21 cellular contexts compared by ENCODE assay signal in the genomic region with DNA sequence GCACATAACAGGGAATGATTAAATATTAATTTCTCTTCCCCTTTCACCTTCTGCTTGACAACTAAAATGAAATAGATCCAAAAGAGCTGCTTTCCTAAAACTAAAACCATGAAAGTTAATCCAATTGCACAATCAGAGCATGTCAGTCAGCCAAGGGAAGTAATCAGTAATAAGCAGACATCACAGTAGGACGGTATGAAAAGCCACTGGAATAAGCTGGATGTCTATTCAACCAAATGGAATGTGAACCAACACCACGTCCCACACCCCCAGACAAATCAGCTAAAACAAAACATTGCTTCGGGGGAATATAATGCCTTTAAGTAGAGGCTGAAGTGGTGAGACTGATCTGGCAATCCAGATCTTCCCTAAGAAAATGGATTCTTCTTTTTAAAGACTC.
DNase-seq lines count a peak whose midpoint lies in the region; ATAC-seq, FAIRE-seq and TF ChIP-seq lines count a peak whose summit lies in the region.
"Had no signal": no experiment of that assay in that cellular context is flagged by ENCODE, and none has a peak within 500 bp of the region (broad histone marks: within the 10 kb centered on the region; RNA-seq: fewer than 3 reads in every experiment).

No MANE protein-coding gene starts in this region.

- peak; percentile 2 for DNase-seq in AG20443 (ENCODE audit: low spot score)
- peak; percentile 24 for DNase-seq in RCC 7860 (ENCODE audit: low spot score)
- DNase-seq in fibroblast of mammary gland (ENCODE audit: low read depth), result peak; percentile 23
- peak; percentile 0 for DNase-seq in neuronal stem cell (ENCODE audit: low spot score)
- no peak for DNase-seq in NCI-H1092 treated with DMSO at 0.1 percent for 48 hours (lab: John Stamatoyannopoulos, UW)
- no peak for DNase-seq in NCI-H345 (lab: John Stamatoyannopoulos, UW)
- DNase-seq in D721Med (ENCODE audit: insufficient read length, low spot score), result no peak
- DNase-seq: activated naive CD4-positive, alpha-beta T cell treated with anti-CD3 and anti-CD28 coated beads, Interleukin-2, amount 10 ng/mL, durations not matched to agents 7 days and 5 days; DMS79 treated with DMSO at 0.1 percent for 48 hours; H9; heart left ventricle; KBM-7; left lung; NCI-H1436; NCI-H510A treated with DMSO at 0.1 percent for 48 hours; stimulated activated naive CD4-positive, alpha-beta T cell treated with Interleukin-2 at 50 U/mL for 16 hours had no signal

- H3K27me3 Mint-ChIP-seq in activated T-helper 17 cell treated with anti-CD3 and anti-CD28 coated beads, Interleukin-2, amount 50 U/mL, for 72 hours, result no peaks in the 10 kb centered on the region
- H3K27me3 Mint-ChIP-seq: activated naive CD4-positive, alpha-beta T cell treated with anti-CD3 and anti-CD28 coated beads, Interleukin-2, amount 10 ng/mL, durations not matched to agents 7 days and 5 days; B cell; central memory CD8-positive, alpha-beta T cell had no signal

- H3K27me3 ChIP-seq in neuronal stem cell (ENCODE audit: control insufficient read depth in 3 of 3, insufficient read depth in 3 of 3, low read depth in 1 of 3, low read length in 3 of 3), result no peaks in the 10 kb centered on the region
- H3K27me3 ChIP-seq: heart left ventricle, left lung had no signal

- H3K4me2 ChIP-seq in neuronal stem cell (ENCODE audit: insufficient read depth, low read length, poor library complexity, severe bottlenecking), result no peak overlapping the region

- H4K8ac ChIP-seq in neuronal stem cell (ENCODE audit: low read depth, low read length), result no peak overlapping the region

- no peak overlapping the region for H3K4me3 Mint-ChIP-seq in activated T-helper 17 cell treated with anti-CD3 and anti-CD28 coated beads, Interleukin-2, amount 50 U/mL, for 72 hours
- H3K4me3 Mint-ChIP-seq: activated naive CD4-positive, alpha-beta T cell treated with anti-CD3 and anti-CD28 coated beads, Interleukin-2, amount 10 ng/mL, durations not matched to agents 7 days and 5 days; B cell; central memory CD8-positive, alpha-beta T cell; H9; nephron had no signal

- no peak overlapping the region for H2BK120ac ChIP-seq in neuronal stem cell (ENCODE audit: low read depth, low read length)

- H4K91ac ChIP-seq in neuronal stem cell (ENCODE audit: low read depth, low read length, poor library complexity), result no peak overlapping the region

- no peak overlapping the region for H3K9ac ChIP-seq in neuronal stem cell (ENCODE audit: low read depth, low read length, poor library complexity)

- H3K27ac Mint-ChIP-seq in activated T-helper 17 cell treated with anti-CD3 and anti-CD28 coated beads, Interleukin-2, amount 50 U/mL, for 72 hours, result no peak overlapping the region
- H3K27ac Mint-ChIP-seq: activated naive CD4-positive, alpha-beta T cell treated with anti-CD3 and anti-CD28 coated beads, Interleukin-2, amount 10 ng/mL, durations not matched to agents 7 days and 5 days; B cell; H9; nephron had no signal

- no peak overlapping the region for H2BK15ac ChIP-seq in neuronal stem cell (ENCODE audit: low read length)

- H3K27ac ChIP-seq in neuronal stem cell (replicated peaks; ENCODE audit: low read length), result no peak overlapping the region
- H3K27ac ChIP-seq: heart left ventricle, left lung had no signal

- no peak overlapping the region for H2AK5ac ChIP-seq in neuronal stem cell (ENCODE audit: low read depth, low read length)

- H3K36me3 ChIP-seq in neuronal stem cell (replicated peaks in 1 of 2; ENCODE audit: control insufficient read depth in 2 of 2, insufficient read depth in 2 of 2, low read length in 2 of 2), result peaks cover 0 to 6% of the 10 kb centered on the region in 2 donors
- H3K36me3 ChIP-seq: heart left ventricle, left lung had no signal

- no peak for ATAC-seq in activated T-helper 17 cell treated with anti-CD3 and anti-CD28 coated beads, Interleukin-2, amount 50 U/mL, for 72 hours (replicated peaks)
- ATAC-seq: left lung, sciatic nerve had no signal

- no peak overlapping the region for H2AFZ ChIP-seq in neuronal stem cell (ENCODE audit: low read length)

- no peaks in the 10 kb centered on the region for H3K4me1 Mint-ChIP-seq in activated T-helper 17 cell treated with anti-CD3 and anti-CD28 coated beads, Interleukin-2, amount 50 U/mL, for 72 hours
- H3K4me1 Mint-ChIP-seq: activated naive CD4-positive, alpha-beta T cell treated with anti-CD3 and anti-CD28 coated beads, Interleukin-2, amount 10 ng/mL, durations not matched to agents 7 days and 5 days; B cell; central memory CD8-positive, alpha-beta T cell; H9; nephron had no signal

- H3K4ac ChIP-seq in neuronal stem cell (ENCODE audit: low read length), result no peak overlapping the region

- no peak overlapping the region for H2BK12ac ChIP-seq in neuronal stem cell (ENCODE audit: low read length)

- FAIRE-seq in RCC 7860 (lab: Jason Lieb, UNC), result peak; percentile 74
- FAIRE-seq in D721Med (lab: Jason Lieb, UNC), result no peak

- H3K4me1 ChIP-seq in neuronal stem cell (ENCODE audit: control insufficient read depth in 2 of 2, insufficient read depth in 1 of 2, low read depth in 1 of 2, low read length in 2 of 2), result no peaks in the 10 kb centered on the region
- H3K4me1 ChIP-seq: heart left ventricle, left lung had no signal

- H3K79me1 ChIP-seq in neuronal stem cell (ENCODE audit: low read depth, low read length), result no peaks in the 10 kb centered on the region

- no peak overlapping the region for H3K18ac ChIP-seq in neuronal stem cell (ENCODE audit: low read length)

- no peaks in the 10 kb centered on the region for H3K9me3 Mint-ChIP-seq in activated T-helper 17 cell treated with anti-CD3 and anti-CD28 coated beads, Interleukin-2, amount 50 U/mL, for 72 hours
- H3K9me3 Mint-ChIP-seq: activated naive CD4-positive, alpha-beta T cell treated with anti-CD3 and anti-CD28 coated beads, Interleukin-2, amount 10 ng/mL, durations not matched to agents 7 days and 5 days; central memory CD8-positive, alpha-beta T cell had no signal

- no peak overlapping the region for H3K14ac ChIP-seq in neuronal stem cell (ENCODE audit: low read length)

- H3K4me3 ChIP-seq in fibroblast of mammary gland (ENCODE audit: control insufficient read depth, low read depth, low read length) (no peak overlapping the region), neuronal stem cell (ENCODE audit: low read length in 2 of 2) (no peak overlapping the region)
- H3K4me3 ChIP-seq: heart left ventricle, left lung had no signal

- no peak overlapping the region for H3K23ac ChIP-seq in neuronal stem cell (ENCODE audit: low read depth, low read length, poor library complexity)

- no CpG with 5 or more reads among the region's 3 CpGs for WGBS in neuronal stem cell (ENCODE audit: extremely low coverage in 2 of 2, insufficient read length in 2 of 2, insufficient replicate concordance in 1 of 2), 2 donors

- no peaks in the 10 kb centered on the region for H3K9me3 ChIP-seq in neuronal stem cell (replicated peaks in 1 of 2; ENCODE audit: control insufficient read depth in 2 of 2, insufficient read depth in 1 of 2, low read depth in 1 of 2, low read length in 2 of 2)
- H3K9me3 ChIP-seq: heart left ventricle, left lung had no signal

- TF ChIP-seq CTCF in fibroblast of mammary gland (conservative IDR thresholded peaks at IDR 0.05; ENCODE audit: control insufficient read depth, insufficient read depth, low read depth, low read length) (no peak), D721Med (IDR thresholded peaks at IDR 0.05; ENCODE audit: insufficient read depth, missing control alignments) (no peak)

- no peak overlapping the region for H2BK5ac ChIP-seq in neuronal stem cell (ENCODE audit: low read length)

- no peaks in the 10 kb centered on the region for H3K36me3 Mint-ChIP-seq in activated T-helper 17 cell treated with anti-CD3 and anti-CD28 coated beads, Interleukin-2, amount 50 U/mL, for 72 hours (ENCODE audit: low read depth)
- H3K36me3 Mint-ChIP-seq: activated naive CD4-positive, alpha-beta T cell treated with anti-CD3 and anti-CD28 coated beads, Interleukin-2, amount 10 ng/mL, durations not matched to agents 7 days and 5 days had no signal

Comparison
In these comparisons a context has a peak if more than half of its experiments do, and no peak if none do; other contexts are left out.
1. DNase-seq: peak in AG20443 (single experiment), RCC 7860 (single experiment), fibroblast of mammary gland (single experiment) and neuronal stem cell (single experiment); none in NCI-H1092 treated with DMSO at 0.1 percent for 48 hours (single experiment), NCI-H345 (single experiment) and D721Med (single experiment).